In the genomic region with DNA sequence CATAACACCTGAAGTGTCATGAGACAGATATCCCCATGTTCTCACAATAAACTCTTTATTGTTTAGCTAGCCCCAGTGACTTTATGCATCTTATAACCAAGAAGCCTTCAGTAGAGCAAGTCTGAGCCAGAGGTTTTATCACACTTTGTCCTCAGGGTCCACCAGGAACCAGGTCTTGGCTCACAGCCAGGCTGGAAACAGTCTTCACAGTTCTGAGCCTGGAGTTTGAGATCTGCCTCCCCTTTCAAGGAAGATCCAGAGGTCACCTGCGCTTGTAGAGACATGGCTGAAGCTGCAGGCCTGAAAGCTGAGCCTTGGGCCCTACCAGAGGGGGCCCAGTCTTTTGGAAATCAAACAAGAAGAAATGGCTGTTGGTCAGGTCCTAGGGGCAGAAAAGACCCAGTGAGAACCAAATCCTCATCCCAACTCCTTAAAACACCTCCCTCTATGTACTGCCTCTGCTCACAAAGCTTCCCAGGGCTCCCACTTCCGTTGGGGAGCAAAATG, we compare ENCODE assay signal across 20 cellular contexts.
"Had no signal": no experiment of that assay in that cellular context is flagged by ENCODE, and none has a peak within 500 bp of the region (broad histone marks: within the 10 kb centered on the region; RNA-seq: fewer than 3 reads in every experiment).

No MANE protein-coding gene starts in this region.

- H3K4me3 ChIP-seq: gastroesophageal sphincter, heart left ventricle, tibial nerve, uterus had no signal

- DNase-seq: activated B cell treated with CpG ODN at 0.5 μM for 24 hours; activated CD4-positive, alpha-beta T cell treated with anti-CD3 and anti-CD28 coated beads, Interleukin-2, amount 50 U/mL, for 1 hour; activated CD8-positive, alpha-beta memory T cell treated with anti-CD3 and anti-CD28 coated beads for 24 hours; activated CD8-positive, alpha-beta memory T cell treated with anti-CD3 and anti-CD28 coated beads, Interleukin-2, amount 50 U/mL, for 48 hours; activated gamma-delta T cell; aorta; brain microvascular endothelial cell; central memory CD4-positive, alpha-beta T cell; heart left ventricle; mesendoderm; natural killer cell; stimulated activated CD4-positive, alpha-beta T cell treated with anti-CD3 and anti-CD28 coated beads, Interleukin-12 subunit alpha, Interleukin-12 subunit beta, amount 100 ng/mL, for 4 hours; stimulated activated CD4-positive, alpha-beta T cell treated with anti-CD3 and anti-CD28 coated beads, Interleukin-1b, Interleukin-23, amount 100 ng/mL, for 48 hours; stimulated activated CD8-positive, alpha-beta memory T cell treated with anti-CD3 and anti-CD28 coated beads, Interleukin-4, amount 100 ng/mL, for 48 hours; stimulated activated naive CD4-positive, alpha-beta T cell treated with Interleukin-2 at 50 U/mL for 16 hours; substantia nigra had no signal

- H3K36me3 ChIP-seq: uterus had no signal

- H3K9me3 Mint-ChIP-seq: activated B cell treated with CpG ODN at 0.5 μM for 24 hours; natural killer cell; T-helper 2 cell treated with Interferon-gamma antibody and Interleukin-4, amounts not matched to agents 5 μg/mL and 100 μg/mL, for 36 hours had no signal

- H3K9me3 ChIP-seq: gastroesophageal sphincter, heart left ventricle, tibial nerve, uterus had no signal

- H3K27me3 ChIP-seq: brain microvascular endothelial cell, gastroesophageal sphincter, heart left ventricle, tibial nerve, uterus had no signal

- H3K27ac Mint-ChIP-seq: activated B cell treated with CpG ODN at 0.5 μM for 24 hours; T-helper 2 cell treated with Interferon-gamma antibody and Interleukin-4, amounts not matched to agents 5 μg/mL and 100 μg/mL, for 36 hours had no signal

- H3K27me3 Mint-ChIP-seq: activated B cell treated with CpG ODN at 0.5 μM for 24 hours had no signal

- ATAC-seq: gastroesophageal sphincter, heart left ventricle, natural killer cell had no signal

- H3K4me3 Mint-ChIP-seq: natural killer cell; T-helper 2 cell treated with Interferon-gamma antibody and Interleukin-4, amounts not matched to agents 5 μg/mL and 100 μg/mL, for 36 hours had no signal

- H3K27ac ChIP-seq: brain microvascular endothelial cell, tibial nerve, uterus had no signal
